Comparison of ENCODE assay signal across 23 cellular contexts in the genomic region with DNA sequence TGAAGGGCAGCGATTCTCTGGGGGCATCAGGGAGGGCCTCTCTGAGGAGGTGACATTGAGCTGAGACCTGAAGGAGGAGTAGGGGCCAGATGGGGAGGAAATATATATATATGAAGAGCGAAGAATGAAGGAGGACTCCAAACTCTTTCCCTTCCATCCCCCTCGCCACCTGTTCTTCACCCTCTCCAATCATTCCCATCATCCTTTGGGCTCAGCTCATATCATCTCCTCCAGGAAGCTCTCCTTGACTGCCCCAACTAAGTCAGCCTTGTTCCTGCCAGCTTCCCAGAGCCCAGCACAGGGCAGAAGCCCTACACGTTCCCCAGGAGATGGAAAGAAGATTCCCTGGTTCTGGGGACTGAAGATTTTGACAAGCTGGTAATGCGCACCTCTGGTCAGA. TPM values are rescaled to one million over a fixed set of nuclear protein-coding genes. Genes with fewer than 3 reads are reported as not detected.
"Had no signal": no experiment of that assay in that cellular context is flagged by ENCODE, and none has a peak within 500 bp of the region (broad histone marks: within the 10 kb centered on the region; RNA-seq: fewer than 3 reads in every experiment).

No MANE protein-coding gene starts in this region.

- H2AFZ ChIP-seq: parathyroid adenoma had no signal

- H3K4me1 ChIP-seq: parathyroid adenoma, prostate gland, tibial artery, upper lobe of right lung, vagina had no signal

- DNase-seq: effector memory CD4-positive, alpha-beta T cell; islet precursor cell; mammary epithelial cell; mucosa of descending colon; natural killer cell; occipital lobe; right lobe of liver; stimulated activated CD4-positive, alpha-beta T cell treated with anti-CD3 and anti-CD28 coated beads, Interleukin-4, amount 100 ng/mL, for 1 hour; stimulated activated CD8-positive, alpha-beta memory T cell treated with anti-CD3 and anti-CD28 coated beads, Interleukin-4, amount 100 ng/mL, for 48 hours; stimulated activated naive CD8-positive, alpha-beta T cell treated with anti-CD3 and anti-CD28 coated beads, Interleukin-15, Interleukin-2, amounts not matched to agents 100 U/mL and 50 U/mL, for 24 hours; tibial artery; upper lobe of right lung had no signal

- ATAC-seq: esophagus mucosa; left lobe of liver; mucosa of descending colon; natural killer cell; right lobe of liver; stimulated activated effector memory CD8-positive, alpha-beta T cell treated with anti-CD3 and anti-CD28 coated beads, Interleukin-12 subunit alpha, Interleukin-12 subunit beta, amount 100 ng/mL, for 72 hours; stimulated activated naive CD8-positive, alpha-beta T cell treated with anti-CD3 and anti-CD28 coated beads, Interleukin-15, Interleukin-2, amounts not matched to agents 100 U/mL and 50 U/mL, for 24 hours; upper lobe of right lung had no signal

- H3K36me3 Mint-ChIP-seq: natural killer cell; stimulated activated effector memory CD8-positive, alpha-beta T cell treated with anti-CD3 and anti-CD28 coated beads, Interleukin-12 subunit alpha, Interleukin-12 subunit beta, amount 100 ng/mL, for 72 hours had no signal

- H3K4me3 ChIP-seq: mucosa of descending colon, prostate gland, right lobe of liver, tibial artery, upper lobe of right lung, vagina had no signal

- H3K4me3 Mint-ChIP-seq: natural killer cell; neural crest cell; stimulated activated effector memory CD8-positive, alpha-beta T cell treated with anti-CD3 and anti-CD28 coated beads, Interleukin-12 subunit alpha, Interleukin-12 subunit beta, amount 100 ng/mL, for 72 hours had no signal

- H3K79me2 ChIP-seq: parathyroid adenoma had no signal

- H3K36me3 ChIP-seq: prostate gland, right lobe of liver, tibial artery, upper lobe of right lung, vagina had no signal

- FAIRE-seq: endometrium, frontal cortex had no signal

- H3K9me3 Mint-ChIP-seq: natural killer cell; neural crest cell; stimulated activated effector memory CD8-positive, alpha-beta T cell treated with anti-CD3 and anti-CD28 coated beads, Interleukin-12 subunit alpha, Interleukin-12 subunit beta, amount 100 ng/mL, for 72 hours had no signal

- H3K27ac ChIP-seq: parathyroid adenoma, prostate gland, right lobe of liver, tibial artery, upper lobe of right lung had no signal

- H3K27ac Mint-ChIP-seq: natural killer cell; stimulated activated effector memory CD8-positive, alpha-beta T cell treated with anti-CD3 and anti-CD28 coated beads, Interleukin-12 subunit alpha, Interleukin-12 subunit beta, amount 100 ng/mL, for 72 hours had no signal

- H3K9ac ChIP-seq: parathyroid adenoma had no signal

- H3K27me3 ChIP-seq: right lobe of liver, vagina had no signal

- H3K9me3 ChIP-seq: mucosa of descending colon, prostate gland, right lobe of liver, tibial artery, upper lobe of right lung, vagina had no signal

RNA-seq across cellular contexts. Expression of gene LRG1, which starts 52.6 kb away (rescaled TPM):
- total RNA-seq: fibroblast of lung, mammary epithelial cell, occipital lobe had no signal
- polyA plus RNA-seq: mammary epithelial cell had no signal

RNA-seq across cellular contexts. Expression of gene PLIN5, which starts 57.4 kb away (rescaled TPM):
- total RNA-seq: fibroblast of lung, myocyte had no signal
- polyA plus RNA-seq: fibroblast of lung, mammary epithelial cell had no signal
